1 cellular context compared by ENCODE assay signal in genomic region chr22:31055322-31056159, GRCh38.
TF ChIP-seq lines count a peak whose summit lies in the region.

No MANE protein-coding gene starts in this region.

TF ChIP-seq in HepG2, 621 proteins besides CTCF, POLR2A, EP300 and RAD21 (continued from another document and continues in another):
- TF ChIP-seq PATZ1 (CRISPR knock-in tag; IDR thresholded peaks at IDR 0.05) (peak; percentile 82), PBX2 (CRISPR knock-in tag; IDR thresholded peaks at IDR 0.05) (no peak), ZNF772 (CRISPR knock-in tag; IDR thresholded peaks at IDR 0.05) (peak; percentile 86), ZNF275 (CRISPR knock-in tag; IDR thresholded peaks at IDR 0.05; ENCODE audit: borderline replicate concordance) (no peak), REPIN1 (CRISPR knock-in tag; IDR thresholded peaks at IDR 0.05; ENCODE audit: borderline replicate concordance, low read depth) (peak; percentile 59; the same call in 1 of the 2 replicates), ZNF232 (CRISPR knock-in tag; IDR thresholded peaks at IDR 0.05; ENCODE audit: borderline replicate concordance) (peak; percentile 82; the same call in 1 of the 2 replicates), SSRP1 (CRISPR knock-in tag; IDR thresholded peaks at IDR 0.05) (no peak), ZNF138 (CRISPR knock-in tag; IDR thresholded peaks at IDR 0.05; ENCODE audit: low read depth) (0 out of 2 replicates have a peak, but pooled peaks have one; percentile 50), NR2C2 (CRISPR knock-in tag; IDR thresholded peaks at IDR 0.05; ENCODE audit: borderline replicate concordance) (peak; percentile 57; the same call in 1 of the 2 replicates), HNRNPLL (IDR thresholded peaks at IDR 0.05; ENCODE audit: low read depth, low read length, poor library complexity, severe bottlenecking) (no peak), KMT2A (CRISPR knock-in tag; IDR thresholded peaks at IDR 0.05) (peak; percentile 50; the same call in 1 of the 2 replicates), ZNF629 (CRISPR knock-in tag; conservative IDR thresholded peaks at IDR 0.05) (peak; percentile 99), MED13 (CRISPR knock-in tag; IDR thresholded peaks at IDR 0.05) (peak; percentile 79), ZKSCAN8 (CRISPR knock-in tag; IDR thresholded peaks at IDR 0.05; ENCODE audit: borderline replicate concordance) (peak; percentile 91; the same call in 1 of the 2 replicates), NFYB (CRISPR knock-in tag; IDR thresholded peaks at IDR 0.05) (no peak; the same call in 1 of the 2 replicates), ZBTB8A (CRISPR knock-in tag; IDR thresholded peaks at IDR 0.05; ENCODE audit: borderline replicate concordance, low read depth) (no peak), GFI1 (CRISPR knock-in tag; IDR thresholded peaks at IDR 0.05; ENCODE audit: borderline replicate concordance) (peak; percentile 76; the same call in 1 of the 2 replicates), ZIK1 (CRISPR knock-in tag; IDR thresholded peaks at IDR 0.05; ENCODE audit: borderline replicate concordance, low read depth) (no peak), RBFOX2 (IDR thresholded peaks at IDR 0.05; ENCODE audit: low read depth, low read length) (no peak), JDP2 (CRISPR knock-in tag; IDR thresholded peaks at IDR 0.05; ENCODE audit: borderline replicate concordance) (no peak), ZBTB42 (CRISPR knock-in tag; IDR thresholded peaks at IDR 0.05) (no peak), ZNF614 (CRISPR knock-in tag; IDR thresholded peaks at IDR 0.05; ENCODE audit: borderline replicate concordance) (peak; percentile 96), ZFP62 (CRISPR knock-in tag; IDR thresholded peaks at IDR 0.05) (no peak), NONO (IDR thresholded peaks at IDR 0.05) (no peak), NONO (CRISPR knock-in tag; conservative IDR thresholded peaks at IDR 0.05) (peak; percentile 94), CBFB (CRISPR knock-in tag; IDR thresholded peaks at IDR 0.05) (peak; percentile 78), THAP11 (CRISPR knock-in tag; IDR thresholded peaks at IDR 0.05) (peak; percentile 85), MAFF (IDR thresholded peaks at IDR 0.05; ENCODE audit: low read depth, low read length) (no peak), SP1 (IDR thresholded peaks at IDR 0.05) (no peak), SP1 (CRISPR knock-in tag; IDR thresholded peaks at IDR 0.05) (no peak; the same call in 1 of the 2 replicates), ZNF264 (CRISPR knock-in tag; IDR thresholded peaks at IDR 0.05) (peak; percentile 84), HOXA5 (CRISPR knock-in tag; IDR thresholded peaks at IDR 0.05) (peak; percentile 84), AHDC1 (CRISPR knock-in tag; IDR thresholded peaks at IDR 0.05; ENCODE audit: borderline replicate concordance) (peak; percentile 79), SALL1 (CRISPR knock-in tag; IDR thresholded peaks at IDR 0.05) (peak; percentile 96), ZNF790 (CRISPR knock-in tag; IDR thresholded peaks at IDR 0.05; ENCODE audit: borderline replicate concordance) (no peak)
- TF ChIP-seq, protein P1, sequence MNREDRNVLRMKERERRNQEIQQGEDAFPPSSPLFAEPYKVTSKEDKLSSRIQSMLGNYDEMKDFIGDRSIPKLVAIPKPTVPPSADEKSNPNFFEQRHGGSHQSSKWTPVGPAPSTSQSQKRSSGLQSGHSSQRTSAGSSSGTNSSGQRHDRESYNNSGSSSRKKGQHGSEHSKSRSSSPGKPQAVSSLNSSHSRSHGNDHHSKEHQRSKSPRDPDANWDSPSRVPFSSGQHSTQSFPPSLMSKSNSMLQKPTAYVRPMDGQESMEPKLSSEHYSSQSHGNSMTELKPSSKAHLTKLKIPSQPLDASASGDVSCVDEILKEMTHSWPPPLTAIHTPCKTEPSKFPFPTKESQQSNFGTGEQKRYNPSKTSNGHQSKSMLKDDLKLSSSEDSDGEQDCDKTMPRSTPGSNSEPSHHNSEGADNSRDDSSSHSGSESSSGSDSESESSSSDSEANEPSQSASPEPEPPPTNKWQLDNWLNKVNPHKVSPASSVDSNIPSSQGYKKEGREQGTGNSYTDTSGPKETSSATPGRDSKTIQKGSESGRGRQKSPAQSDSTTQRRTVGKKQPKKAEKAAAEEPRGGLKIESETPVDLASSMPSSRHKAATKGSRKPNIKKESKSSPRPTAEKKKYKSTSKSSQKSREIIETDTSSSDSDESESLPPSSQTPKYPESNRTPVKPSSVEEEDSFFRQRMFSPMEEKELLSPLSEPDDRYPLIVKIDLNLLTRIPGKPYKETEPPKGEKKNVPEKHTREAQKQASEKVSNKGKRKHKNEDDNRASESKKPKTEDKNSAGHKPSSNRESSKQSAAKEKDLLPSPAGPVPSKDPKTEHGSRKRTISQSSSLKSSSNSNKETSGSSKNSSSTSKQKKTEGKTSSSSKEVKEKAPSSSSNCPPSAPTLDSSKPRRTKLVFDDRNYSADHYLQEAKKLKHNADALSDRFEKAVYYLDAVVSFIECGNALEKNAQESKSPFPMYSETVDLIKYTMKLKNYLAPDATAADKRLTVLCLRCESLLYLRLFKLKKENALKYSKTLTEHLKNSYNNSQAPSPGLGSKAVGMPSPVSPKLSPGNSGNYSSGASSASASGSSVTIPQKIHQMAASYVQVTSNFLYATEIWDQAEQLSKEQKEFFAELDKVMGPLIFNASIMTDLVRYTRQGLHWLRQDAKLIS (CRISPR knock-in tag; IDR thresholded peaks at IDR 0.05): no peak
- TF ChIP-seq, protein P2, sequence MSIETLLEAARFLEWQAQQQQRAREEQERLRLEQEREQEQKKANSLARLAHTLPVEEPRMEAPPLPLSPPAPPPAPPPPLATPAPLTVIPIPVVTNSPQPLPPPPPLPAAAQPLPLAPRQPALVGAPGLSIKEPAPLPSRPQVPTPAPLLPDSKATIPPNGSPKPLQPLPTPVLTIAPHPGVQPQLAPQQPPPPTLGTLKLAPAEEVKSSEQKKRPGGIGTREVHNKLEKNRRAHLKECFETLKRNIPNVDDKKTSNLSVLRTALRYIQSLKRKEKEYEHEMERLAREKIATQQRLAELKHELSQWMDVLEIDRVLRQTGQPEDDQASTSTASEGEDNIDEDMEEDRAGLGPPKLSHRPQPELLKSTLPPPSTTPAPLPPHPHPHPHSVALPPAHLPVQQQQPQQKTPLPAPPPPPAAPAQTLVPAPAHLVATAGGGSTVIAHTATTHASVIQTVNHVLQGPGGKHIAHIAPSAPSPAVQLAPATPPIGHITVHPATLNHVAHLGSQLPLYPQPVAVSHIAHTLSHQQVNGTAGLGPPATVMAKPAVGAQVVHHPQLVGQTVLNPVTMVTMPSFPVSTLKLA (IDR thresholded peaks at IDR 0.05): peak; percentile 31; the same call in 1 of the 2 replicates
- TF ChIP-seq, protein P3, sequence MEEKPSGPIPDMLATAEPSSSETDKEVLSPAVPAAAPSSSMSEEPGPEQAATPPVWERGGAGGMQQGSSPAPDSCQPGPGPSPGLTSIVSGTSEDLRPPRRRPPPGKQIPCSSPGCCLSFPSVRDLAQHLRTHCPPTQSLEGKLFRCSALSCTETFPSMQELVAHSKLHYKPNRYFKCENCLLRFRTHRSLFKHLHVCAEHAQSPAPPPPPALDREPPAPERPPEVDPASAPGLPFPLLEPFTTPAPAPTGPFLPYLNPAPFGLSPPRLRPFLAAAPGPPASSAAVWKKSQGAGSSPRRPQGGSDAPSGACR (CRISPR knock-in tag; IDR thresholded peaks at IDR 0.05): peak; percentile 82; the same call in 1 of the 2 replicates
- TF ChIP-seq, protein P4, sequence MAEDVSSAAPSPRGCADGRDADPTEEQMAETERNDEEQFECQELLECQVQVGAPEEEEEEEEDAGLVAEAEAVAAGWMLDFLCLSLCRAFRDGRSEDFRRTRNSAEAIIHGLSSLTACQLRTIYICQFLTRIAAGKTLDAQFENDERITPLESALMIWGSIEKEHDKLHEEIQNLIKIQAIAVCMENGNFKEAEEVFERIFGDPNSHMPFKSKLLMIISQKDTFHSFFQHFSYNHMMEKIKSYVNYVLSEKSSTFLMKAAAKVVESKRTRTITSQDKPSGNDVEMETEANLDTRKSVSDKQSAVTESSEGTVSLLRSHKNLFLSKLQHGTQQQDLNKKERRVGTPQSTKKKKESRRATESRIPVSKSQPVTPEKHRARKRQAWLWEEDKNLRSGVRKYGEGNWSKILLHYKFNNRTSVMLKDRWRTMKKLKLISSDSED (CRISPR knock-in tag; IDR thresholded peaks at IDR 0.05): no peak
- TF ChIP-seq, protein P5, sequence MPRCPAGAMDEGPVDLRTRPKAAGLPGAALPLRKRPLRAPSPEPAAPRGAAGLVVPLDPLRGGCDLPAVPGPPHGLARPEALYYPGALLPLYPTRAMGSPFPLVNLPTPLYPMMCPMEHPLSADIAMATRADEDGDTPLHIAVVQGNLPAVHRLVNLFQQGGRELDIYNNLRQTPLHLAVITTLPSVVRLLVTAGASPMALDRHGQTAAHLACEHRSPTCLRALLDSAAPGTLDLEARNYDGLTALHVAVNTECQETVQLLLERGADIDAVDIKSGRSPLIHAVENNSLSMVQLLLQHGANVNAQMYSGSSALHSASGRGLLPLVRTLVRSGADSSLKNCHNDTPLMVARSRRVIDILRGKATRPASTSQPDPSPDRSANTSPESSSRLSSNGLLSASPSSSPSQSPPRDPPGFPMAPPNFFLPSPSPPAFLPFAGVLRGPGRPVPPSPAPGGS (CRISPR knock-in tag; IDR thresholded peaks at IDR 0.05): no peak; the same call in 1 of the 2 replicates
